ENCODE assay signal across 21 cellular contexts in the genomic region with DNA sequence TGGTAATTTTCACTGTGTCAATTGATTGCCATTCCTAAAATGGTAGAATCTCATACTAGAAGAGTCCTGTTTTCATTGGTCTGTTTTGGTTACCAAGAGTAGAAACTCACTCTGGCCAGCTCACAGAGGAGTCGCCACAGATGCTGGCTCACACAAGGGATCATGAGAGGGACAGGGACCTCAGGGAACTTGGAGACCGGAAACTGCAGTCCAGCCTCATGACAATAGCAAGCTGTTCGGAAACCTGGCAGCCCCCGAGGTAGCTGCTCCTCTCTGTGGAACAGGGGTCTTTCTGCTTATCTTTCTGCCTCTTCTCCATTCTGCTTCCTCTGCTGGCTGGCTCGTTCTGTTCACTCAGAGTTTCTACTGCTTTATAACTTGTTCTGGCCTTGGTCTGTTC.
DNase-seq lines count a peak whose midpoint lies in the region; ATAC-seq and TF ChIP-seq lines count a peak whose summit lies in the region.
"Had no signal": no experiment of that assay in that cellular context is flagged by ENCODE, and none has a peak within 500 bp of the region (broad histone marks: within the 10 kb centered on the region; RNA-seq: fewer than 3 reads in every experiment).

No MANE protein-coding gene starts in this region.

- H3K9me3 ChIP-seq in GM23248 (ENCODE audit: low read depth), result no peaks in the 10 kb centered on the region
- H3K9me3 ChIP-seq in heart right ventricle, result no peaks in the 10 kb centered on the region
- H3K9me3 ChIP-seq: lower lobe of right lung, ovary had no signal

- no peak overlapping the region for H3K4me3 Mint-ChIP-seq in activated T-helper 17 cell treated with anti-CD3 and anti-CD28 coated beads, Interleukin-2, amount 50 U/mL, for 72 hours
- H3K4me3 Mint-ChIP-seq in neural crest cell, result no peak overlapping the region
- H3K4me3 Mint-ChIP-seq: endodermal cell; stimulated activated naive CD8-positive, alpha-beta T cell treated with anti-CD3 and anti-CD28 coated beads, Interleukin-15, amount 100 ng/mL, for 72 hours had no signal

- no peaks in the 10 kb centered on the region for H4K20me1 ChIP-seq in GM23248 (ENCODE audit: insufficient read depth)

- no peak overlapping the region for H2AFZ ChIP-seq in GM23248

- no peaks in the 10 kb centered on the region for H3K27me3 Mint-ChIP-seq in activated T-helper 17 cell treated with anti-CD3 and anti-CD28 coated beads, Interleukin-2, amount 50 U/mL, for 72 hours
- H3K27me3 Mint-ChIP-seq in neural crest cell (ENCODE audit: low read depth), result no peaks in the 10 kb centered on the region
- H3K27me3 Mint-ChIP-seq: stimulated activated naive CD8-positive, alpha-beta T cell treated with anti-CD3 and anti-CD28 coated beads, Interleukin-15, amount 100 ng/mL, for 72 hours had no signal

- H3K4me1 Mint-ChIP-seq in activated T-helper 17 cell treated with anti-CD3 and anti-CD28 coated beads, Interleukin-2, amount 50 U/mL, for 72 hours, result peaks cover 29% of the 10 kb centered on the region
- no peaks in the 10 kb centered on the region for H3K4me1 Mint-ChIP-seq in neural crest cell

- DNase-seq in GM23248 (peak; percentile 7), heart right ventricle (peak; percentile 38 to 58), neural crest cell (ENCODE audit: low read depth, low spot score) (no peak)
- no peak for DNase-seq in stimulated activated naive CD4-positive, alpha-beta T cell treated with Interleukin-2 at 50 U/mL for 16 hours (lab: John Stamatoyannopoulos, UW)
- DNase-seq: activated CD4-positive, alpha-beta T cell treated with anti-CD3 and anti-CD28 coated beads for 48 hours; activated CD8-positive, alpha-beta memory T cell treated with anti-CD3 and anti-CD28 coated beads, Interleukin-2, amount 50 U/mL, for 4 hours; activated naive CD4-positive, alpha-beta T cell treated with Interleukin-2 at 50 U/mL for 16 hours; endodermal cell; GDM1; lower lobe of right lung; NCI-H1694; NCI-H69; ovary; stimulated activated naive CD8-positive, alpha-beta T cell treated with anti-CD3 and anti-CD28 coated beads, Interleukin-15, amount 100 ng/mL, for 72 hours; SW 1271; trophoblast cell had no signal

- TF ChIP-seq CTCF in heart right ventricle (IDR thresholded peaks at IDR 0.05) (no peak), neural crest cell (conservative IDR thresholded peaks at IDR 0.05) (no peak)

- H3K36me3 Mint-ChIP-seq in activated T-helper 17 cell treated with anti-CD3 and anti-CD28 coated beads, Interleukin-2, amount 50 U/mL, for 72 hours (ENCODE audit: low read depth), result peaks cover 45% of the 10 kb centered on the region
- H3K36me3 Mint-ChIP-seq in neural crest cell (ENCODE audit: low read depth), result peaks cover 8% of the 10 kb centered on the region

- H3K27me3 ChIP-seq in GM23248 (replicated peaks; ENCODE audit: insufficient read depth) (no peaks in the 10 kb centered on the region), heart right ventricle (no peaks in the 10 kb centered on the region)
- H3K27me3 ChIP-seq: ovary had no signal

- ATAC-seq in activated T-helper 17 cell treated with anti-CD3 and anti-CD28 coated beads, Interleukin-2, amount 50 U/mL, for 72 hours (replicated peaks), result no peak
- peak; percentile 80 to 96 (median 90) for ATAC-seq in heart right ventricle
- ATAC-seq in GM21360 (IDR thresholded peaks at IDR 0.05; ENCODE audit: unreplicated experiment), result no peak
- ATAC-seq in GM18519 (IDR thresholded peaks at IDR 0.05; ENCODE audit: low FRiP score, unreplicated experiment), result no peak
- ATAC-seq in HG02678 (IDR thresholded peaks at IDR 0.05; ENCODE audit: unreplicated experiment), result no peak
- ATAC-seq: lower lobe of right lung; stimulated activated naive CD8-positive, alpha-beta T cell treated with anti-CD3 and anti-CD28 coated beads, Interleukin-15, amount 100 ng/mL, for 72 hours had no signal

- 70 to 71% methylated on average over 5 of the region's 5 CpGs for whole genome bisulfite sequencing in GM23248 (ENCODE audit: low coverage in 1 of 2, low lambda C conversion rate in 2 of 2, missing lambda C conversion rate in 2 of 2), 2 experiments
- 16 to 19% methylated on average over 5 of the region's 5 CpGs for WGBS in heart right ventricle, 2 donors

- H3K27ac ChIP-seq in GM23248, result no peak overlapping the region
- peak overlapping the region; percentile 32 to 84 (median 58) for H3K27ac ChIP-seq in heart right ventricle
- H3K27ac ChIP-seq: lower lobe of right lung, ovary, skin epidermis had no signal

- H3K4me3 ChIP-seq in GM23248 (no peak overlapping the region), heart right ventricle (no peak overlapping the region)
- H3K4me3 ChIP-seq: lower lobe of right lung, ovary, skin epidermis had no signal

- no peaks in the 10 kb centered on the region for H3K9me3 Mint-ChIP-seq in activated T-helper 17 cell treated with anti-CD3 and anti-CD28 coated beads, Interleukin-2, amount 50 U/mL, for 72 hours
- no peaks in the 10 kb centered on the region for H3K9me3 Mint-ChIP-seq in neural crest cell
- H3K9me3 Mint-ChIP-seq: endodermal cell had no signal

- peak overlapping the region; percentile 0 for H3K27ac Mint-ChIP-seq in activated T-helper 17 cell treated with anti-CD3 and anti-CD28 coated beads, Interleukin-2, amount 50 U/mL, for 72 hours
- peak overlapping the region; percentile 36 for H3K27ac Mint-ChIP-seq in neural crest cell (ENCODE audit: unreplicated experiment)
- H3K27ac Mint-ChIP-seq: endodermal cell; stimulated activated naive CD8-positive, alpha-beta T cell treated with anti-CD3 and anti-CD28 coated beads, Interleukin-15, amount 100 ng/mL, for 72 hours had no signal

- in situ Hi-C loops in GM23248 (cut with MboI), result no loop called here

- no peaks in the 10 kb centered on the region for H3K9me2 ChIP-seq in GM23248 (ENCODE audit: insufficient read depth)

- H3K4me1 ChIP-seq in GM23248 (ENCODE audit: insufficient read depth) (no peaks in the 10 kb centered on the region), heart right ventricle (peaks cover 0 to 40% (median 20%) of the 10 kb centered on the region in 9 donors)
- H3K4me1 ChIP-seq: lower lobe of right lung had no signal

- intact Hi-C loops in heart right ventricle (cut with DNase I), result no loop called here

- H3K79me2 ChIP-seq in GM23248 (ENCODE audit: insufficient read depth), result no peaks in the 10 kb centered on the region

- no peaks in the 10 kb centered on the region for H3K36me3 ChIP-seq in GM23248 (ENCODE audit: low read depth)
- peaks cover 0 to 42% (median 0%) of the 10 kb centered on the region in 9 donors for H3K36me3 ChIP-seq in heart right ventricle
- H3K36me3 ChIP-seq: lower lobe of right lung had no signal

- no peak overlapping the region for H3K9ac ChIP-seq in GM23248

- H3K4me2 ChIP-seq in GM23248 (ENCODE audit: unreplicated experiment), result no peak overlapping the region

- no peaks in the 10 kb centered on the region for H3F3A ChIP-seq in GM23248 (ENCODE audit: insufficient read depth)

Comparison
In these comparisons a context has a peak if more than half of its experiments do, and no peak if none do; other contexts are left out.
1. DNase-seq: peak in GM23248 (single experiment) and heart right ventricle (2 of 2); none in neural crest cell (single experiment) and stimulated activated naive CD4-positive, alpha-beta T cell treated with Interleukin-2 at 50 U/mL for 16 hours (single experiment).
2. ATAC-seq: peak in heart right ventricle (8 of 8); none in activated T-helper 17 cell treated with anti-CD3 and anti-CD28 coated beads, Interleukin-2, amount 50 U/mL, for 72 hours (single experiment), GM21360 (single experiment), GM18519 (single experiment) and HG02678 (single experiment).